In genomic region chrX:74585766-74586165, GRCh38 we compare ENCODE assay signal across 20 cellular contexts. TPM values are rescaled to one million over a fixed set of nuclear protein-coding genes. Genes with fewer than 3 reads are reported as not detected.
A peak's percentile ranks its signal among the peaks of the same experiment; 100 is the strongest.
DNase-seq lines count a peak whose midpoint lies in the region; ATAC-seq, FAIRE-seq and TF ChIP-seq lines count a peak whose summit lies in the region.
"Had no signal": no experiment of that assay in that cellular context is flagged by ENCODE, and none has a peak within 500 bp of the region (broad histone marks: within the 10 kb centered on the region; RNA-seq: fewer than 3 reads in every experiment).

No MANE protein-coding gene starts in this region.

- TF ChIP-seq RAD21 in H1 (IDR thresholded peaks at IDR 0.05 in 1 of 2, conservative IDR thresholded peaks at IDR 0.05 in 1 of 2; ENCODE audit: low read depth in 2 of 2, low read length in 2 of 2): no peak

- no peaks in the 10 kb centered on the region for H3K9me3 ChIP-seq in H1 (ENCODE audit: insufficient read depth in 2 of 2, low read depth in 1 of 2, low read length in 1 of 2)
- H3K9me3 ChIP-seq: A549 had no signal

- H3K27ac ChIP-seq in KMS-11: peak overlapping the region; percentile 47; the same call in 1 of the 2 replicates
- H3K27ac ChIP-seq in H1 (ENCODE audit: low read depth, low read length): no peak overlapping the region
- H3K27ac ChIP-seq: 22Rv1, A549, C4-2B, GM23248 had no signal

- H3K27me3 ChIP-seq in KMS-11 (ENCODE audit: insufficient read depth, low read depth) (no peaks in the 10 kb centered on the region), H1 (replicated peaks in 1 of 4; ENCODE audit: control insufficient read depth in 3 of 4, extremely low read depth in 1 of 4, insufficient read depth in 3 of 4, low read length in 3 of 4) (no peaks in the 10 kb centered on the region)

- no peak overlapping the region for H2AFZ ChIP-seq in KMS-11 (ENCODE audit: low read depth)
- H2AFZ ChIP-seq in H1 (ENCODE audit: low read length): no peak overlapping the region
- H2AFZ ChIP-seq: GM23248 had no signal

- WGBS in H1 (ENCODE audit: extremely low coverage in 1 of 2, insufficient coverage in 1 of 2, insufficient read length in 1 of 2, insufficient replicate concordance in 2 of 2, low coverage in 1 of 2, low lambda C conversion rate in 2 of 2, missing lambda C conversion rate in 1 of 2), 2 experiments: 100% methylated on average over 2 of the region's 2 CpGs; no CpG with 5 or more reads in 1 of the 2 experiments

- no peaks in the 10 kb centered on the region for H3K23me2 ChIP-seq in H1 (ENCODE audit: low read depth, low read length)

- H3K4me1 ChIP-seq in KMS-11 (ENCODE audit: low read depth, poor library complexity, severe bottlenecking) (peaks cover 64% of the 10 kb centered on the region), H1 (replicated peaks in 1 of 4; ENCODE audit: control insufficient read depth in 3 of 4, insufficient read depth in 4 of 4, low read length in 3 of 4) (no peaks in the 10 kb centered on the region)
- H3K4me1 ChIP-seq: A549 had no signal

- no peak overlapping the region for H3K9ac ChIP-seq in KMS-11
- H3K9ac ChIP-seq in H1 (replicated peaks in 1 of 4; ENCODE audit: extremely low read depth in 1 of 4, low read depth in 3 of 4, low read length in 3 of 4): no peak overlapping the region
- H3K9ac ChIP-seq: GM23248 had no signal

- peaks cover 6% of the 10 kb centered on the region for H3K4me1 Mint-ChIP-seq in activated CD4-positive, alpha-beta memory T cell treated with anti-CD3 and anti-CD28 coated beads for 36 hours (ENCODE audit: low read depth)
- peaks cover 2% of the 10 kb centered on the region for H3K4me1 Mint-ChIP-seq in activated CD4-positive, alpha-beta memory T cell treated with anti-CD3 and anti-CD28 coated beads, Interleukin-2, amount 10 ng/mL, durations not matched to agents 7 days and 5 days
- peaks cover 5% of the 10 kb centered on the region for H3K4me1 Mint-ChIP-seq in stimulated activated effector memory CD8-positive, alpha-beta T cell treated with anti-CD3 and anti-CD28 coated beads, Interleukin-12 subunit alpha, Interleukin-12 subunit beta, amount 100 ng/mL, for 72 hours

- H2BK12ac ChIP-seq in H1 (ENCODE audit: low read depth, low read length): no peak overlapping the region

- no peak overlapping the region for H2BK5ac ChIP-seq in H1 (ENCODE audit: low read depth, low read length)

- intact Hi-C loops in activated CD4-positive, alpha-beta memory T cell treated with anti-CD3 and anti-CD28 coated beads for 36 hours (cut with micrococcal nuclease): no loop called here

- no peak overlapping the region for H3K14ac ChIP-seq in H1 (ENCODE audit: insufficient read length)

- H2BK120ac ChIP-seq in H1 (replicated peaks; ENCODE audit: low read depth, low read length): no peak overlapping the region

- H3K18ac ChIP-seq in H1 (ENCODE audit: extremely low read depth, low read length): no peak overlapping the region

- no peaks in the 10 kb centered on the region for H4K20me1 ChIP-seq in KMS-11 (ENCODE audit: insufficient read depth)
- no peaks in the 10 kb centered on the region for H4K20me1 ChIP-seq in H1 (replicated peaks in 1 of 2; ENCODE audit: control insufficient read depth in 1 of 2, insufficient read depth in 2 of 2, low read length in 2 of 2)

- H2BK20ac ChIP-seq in H1 (ENCODE audit: low read length): no peak overlapping the region

- CTCF ChIA-PET in activated CD4-positive, alpha-beta memory T cell treated with anti-CD3 and anti-CD28 coated beads for 36 hours (lab: Charles Lee): interaction anchor here (1.0 kb wide), 1 partner anchor 1869 kb away, joined by 3 read pairs; no protein-coding TSS in a partner anchor
- CTCF ChIA-PET in activated CD4-positive, alpha-beta memory T cell treated with anti-CD3 and anti-CD28 coated beads, Interleukin-2, amount 10 ng/mL, durations not matched to agents 7 days and 5 days (lab: Charles Lee): no interaction called here
- CTCF ChIA-PET in H1 (lab: Charles Lee; ENCODE audit: partially characterized antibody): no interaction called here
- CTCF ChIA-PET in GM10248 (lab: Yijun Ruan, JAX): no interaction called here

- POLR2A ChIA-PET in activated CD4-positive, alpha-beta memory T cell treated with anti-CD3 and anti-CD28 coated beads for 36 hours (lab: Charles Lee): no interaction called here
- POLR2A ChIA-PET in activated CD4-positive, alpha-beta memory T cell treated with anti-CD3 and anti-CD28 coated beads, Interleukin-2, amount 10 ng/mL, durations not matched to agents 7 days and 5 days (lab: Charles Lee): no interaction called here
- POLR2A ChIA-PET in H1 (lab: Charles Lee; ENCODE audit: partially characterized antibody) (interaction anchor here (1.2 to 1.6 kb wide), 3 partner anchors 9 to 29 kb away, joined by 3 to 4 read pairs (median 3); partner anchors contain the start of gene RLIM), GM10248 (lab: Yijun Ruan, JAX) (no interaction called here)

- no peaks in the 10 kb centered on the region for H3K36me3 ChIP-seq in KMS-11 (ENCODE audit: insufficient read depth)
- H3K36me3 ChIP-seq in H1 (ENCODE audit: control insufficient read depth in 2 of 4, insufficient read depth in 4 of 4, low read length in 3 of 4): peaks cover 0 to 9% (median 2%) of the 10 kb centered on the region in 4 experiments; a peak in 3 of 8 replicates

- no peak for TF ChIP-seq EP300 in H1 (IDR thresholded peaks at IDR 0.05; ENCODE audit: borderline replicate concordance in 1 of 2, low read depth in 2 of 2, low read length in 2 of 2)

- no peak overlapping the region for H2BK15ac ChIP-seq in H1 (ENCODE audit: low read length)

- peaks cover 16% of the 10 kb centered on the region for H3K36me3 Mint-ChIP-seq in activated CD4-positive, alpha-beta memory T cell treated with anti-CD3 and anti-CD28 coated beads for 36 hours
- peaks cover 35% of the 10 kb centered on the region for H3K36me3 Mint-ChIP-seq in activated CD4-positive, alpha-beta memory T cell treated with anti-CD3 and anti-CD28 coated beads, Interleukin-2, amount 10 ng/mL, durations not matched to agents 7 days and 5 days (ENCODE audit: low read depth)
- peaks cover 42% of the 10 kb centered on the region for H3K36me3 Mint-ChIP-seq in stimulated activated effector memory CD8-positive, alpha-beta T cell treated with anti-CD3 and anti-CD28 coated beads, Interleukin-12 subunit alpha, Interleukin-12 subunit beta, amount 100 ng/mL, for 72 hours

- H3K27me3 Mint-ChIP-seq in activated CD4-positive, alpha-beta memory T cell treated with anti-CD3 and anti-CD28 coated beads for 36 hours: no peaks in the 10 kb centered on the region
- H3K27me3 Mint-ChIP-seq in activated CD4-positive, alpha-beta memory T cell treated with anti-CD3 and anti-CD28 coated beads, Interleukin-2, amount 10 ng/mL, durations not matched to agents 7 days and 5 days: no peaks in the 10 kb centered on the region
- H3K27me3 Mint-ChIP-seq: CD4-positive, alpha-beta T cell had no signal

- H3K4me3 Mint-ChIP-seq in activated CD4-positive, alpha-beta memory T cell treated with anti-CD3 and anti-CD28 coated beads for 36 hours: no peak overlapping the region
- H3K4me3 Mint-ChIP-seq in activated CD4-positive, alpha-beta memory T cell treated with anti-CD3 and anti-CD28 coated beads, Interleukin-2, amount 10 ng/mL, durations not matched to agents 7 days and 5 days: no peak overlapping the region
- no peak overlapping the region for H3K4me3 Mint-ChIP-seq in stimulated activated effector memory CD8-positive, alpha-beta T cell treated with anti-CD3 and anti-CD28 coated beads, Interleukin-12 subunit alpha, Interleukin-12 subunit beta, amount 100 ng/mL, for 72 hours
- H3K4me3 Mint-ChIP-seq: CD4-positive, alpha-beta T cell had no signal

- H4K91ac ChIP-seq in H1 (replicated peaks; ENCODE audit: insufficient read length, low read length): no peak overlapping the region

- H3K4ac ChIP-seq in H1 (replicated peaks; ENCODE audit: insufficient read length, low read depth, low read length): no peak overlapping the region

- no peak overlapping the region for H4K8ac ChIP-seq in H1 (ENCODE audit: extremely low read depth, insufficient read depth, low read length)

- TF ChIP-seq CTCF in KMS-11 (conservative IDR thresholded peaks at IDR 0.05; ENCODE audit: low read depth, low read length) (no peak), H1 (IDR thresholded peaks at IDR 0.05; ENCODE audit: control extremely low read depth in 1 of 3, insufficient read depth in 1 of 3, low read depth in 1 of 3, low read length in 3 of 3) (no peak), GM10248 (IDR thresholded peaks at IDR 0.05; ENCODE audit: control extremely low read depth, extremely low read depth, low read depth, missing control alignments) (no peak)

- H3K4me2 ChIP-seq in KMS-11: no peak overlapping the region; the same call in 1 of the 2 replicates
- no peak overlapping the region for H3K4me2 ChIP-seq in H1 (ENCODE audit: insufficient read depth in 1 of 2, low read depth in 2 of 2, low read length in 2 of 2)
- H3K4me2 ChIP-seq: A549 had no signal

- H2AK5ac ChIP-seq in H1 (ENCODE audit: low read depth, low read length): no peak overlapping the region

- no peak overlapping the region for H3K23ac ChIP-seq in H1 (ENCODE audit: insufficient read length)

- H3K4me3 ChIP-seq in KMS-11 (IDR thresholded peaks at IDR 0.05; ENCODE audit: insufficient read depth, low read depth, low read length): no peak overlapping the region
- no peak overlapping the region for H3K4me3 ChIP-seq in H1 (ENCODE audit: extremely low read depth in 1 of 4, insufficient read depth in 2 of 4, low read depth in 3 of 4, low read length in 4 of 4)
- H3K4me3 ChIP-seq: A549, GM12878, GM23248 had no signal

- DNase-seq in activated CD4-positive, alpha-beta memory T cell treated with anti-CD3 and anti-CD28 coated beads for 36 hours: no peak
- no peak for DNase-seq in activated CD4-positive, alpha-beta memory T cell treated with anti-CD3 and anti-CD28 coated beads, Interleukin-2, amount 10 ng/mL, durations not matched to agents 7 days and 5 days
- DNase-seq in H1 (ENCODE audit: low read depth in 1 of 2, low spot score in 2 of 2) (no peak), mucosa of gallbladder (ENCODE audit: low spot score) (no peak), GM10248 (ENCODE audit: extremely low spot score) (no peak), RPMI8226 (no peak)
- DNase-seq in stimulated activated effector memory CD8-positive, alpha-beta T cell treated with anti-CD3 and anti-CD28 coated beads, Interleukin-12 subunit alpha, Interleukin-12 subunit beta, amount 100 ng/mL, for 72 hours (ENCODE audit: low spot score in 2 of 2): no peak
- DNase-seq: AML-193; CD4-positive, alpha-beta T cell; DMS79 treated with DMSO at 0.1 percent for 48 hours; GF-D8; GM23248; HCEC 1CT had no signal

- ATAC-seq in stimulated activated effector memory CD8-positive, alpha-beta T cell treated with anti-CD3 and anti-CD28 coated beads, Interleukin-12 subunit alpha, Interleukin-12 subunit beta, amount 100 ng/mL, for 72 hours: no peak
- ATAC-seq: A549, GM12878 had no signal

- H3K79me2 ChIP-seq in KMS-11 (ENCODE audit: insufficient read depth, low read depth): no peaks in the 10 kb centered on the region
- H3K79me2 ChIP-seq in H1 (ENCODE audit: control insufficient read depth in 1 of 2, insufficient read depth in 2 of 2, low read length in 2 of 2): no peaks in the 10 kb centered on the region

- no peak for TF ChIP-seq POLR2A in H1 (IDR thresholded peaks at IDR 0.05; ENCODE audit: control extremely low read depth in 1 of 2, low read depth in 2 of 2, low read length in 2 of 2)

- H3K27ac Mint-ChIP-seq in activated CD4-positive, alpha-beta memory T cell treated with anti-CD3 and anti-CD28 coated beads for 36 hours: peak overlapping the region; percentile 9
- no peak overlapping the region for H3K27ac Mint-ChIP-seq in activated CD4-positive, alpha-beta memory T cell treated with anti-CD3 and anti-CD28 coated beads, Interleukin-2, amount 10 ng/mL, durations not matched to agents 7 days and 5 days
- peak overlapping the region; percentile 52 for H3K27ac Mint-ChIP-seq in stimulated activated effector memory CD8-positive, alpha-beta T cell treated with anti-CD3 and anti-CD28 coated beads, Interleukin-12 subunit alpha, Interleukin-12 subunit beta, amount 100 ng/mL, for 72 hours
- H3K27ac Mint-ChIP-seq: CD4-positive, alpha-beta T cell had no signal

- peak; percentile 70 for FAIRE-seq in H1 (lab: Jason Lieb, UNC)
- FAIRE-seq: GM12878, GM18507, H54 had no signal

- H3K9me3 Mint-ChIP-seq in activated CD4-positive, alpha-beta memory T cell treated with anti-CD3 and anti-CD28 coated beads for 36 hours: no peaks in the 10 kb centered on the region
- no peaks in the 10 kb centered on the region for H3K9me3 Mint-ChIP-seq in activated CD4-positive, alpha-beta memory T cell treated with anti-CD3 and anti-CD28 coated beads, Interleukin-2, amount 10 ng/mL, durations not matched to agents 7 days and 5 days
- no peaks in the 10 kb centered on the region for H3K9me3 Mint-ChIP-seq in stimulated activated effector memory CD8-positive, alpha-beta T cell treated with anti-CD3 and anti-CD28 coated beads, Interleukin-12 subunit alpha, Interleukin-12 subunit beta, amount 100 ng/mL, for 72 hours
- H3K9me3 Mint-ChIP-seq: CD4-positive, alpha-beta T cell had no signal

- H4K5ac ChIP-seq in H1 (ENCODE audit: insufficient read length, low read depth, low read length): no peak overlapping the region

- H3K56ac ChIP-seq in H1 (replicated peaks; ENCODE audit: insufficient read length, low read depth, low read length): no peak overlapping the region

- no peaks in the 10 kb centered on the region for H3K79me1 ChIP-seq in H1 (ENCODE audit: low read depth, low read length)

RNA-seq across cellular contexts. Expression of gene RLIM, which starts 28.7 kb away (rescaled TPM):
- total RNA-seq in activated CD4-positive, alpha-beta memory T cell treated with anti-CD3 and anti-CD28 coated beads for 36 hours: 10 to 100 TPM; 36.6 to 37.5 TPM
- total RNA-seq in activated CD4-positive, alpha-beta memory T cell treated with anti-CD3 and anti-CD28 coated beads, Interleukin-2, amount 10 ng/mL, durations not matched to agents 7 days and 5 days: 10 to 100 TPM; 30.0 to 31.5 TPM
- 32.9 and 34.6 TPM in 2 replicates for total RNA-seq in H1 (2021; fragmentation: NEBNext Ultra II Directional; extraction: Animal tissue kit (Norgen Biotek cat#: 25700))
- polyA plus RNA-seq in H1 (2011; rRNA removed): 4.3 and 6.3 TPM in 2 replicates
- 9.0 TPM for polyA plus RNA-seq in H1 (2011; cell fraction: cytosol; rRNA removed)
- polyA plus RNA-seq in H1 (2011; cell fraction: nucleus; rRNA removed): 3.5 TPM
- 7.9 to 15.7 TPM (median 10.2 TPM) in 4 replicates for polyA plus RNA-seq in H1 (2012, experiment 1 of 2)
- polyA plus RNA-seq in H1 (2012, experiment 2 of 2): 0.97 TPM
- polyA plus RNA-seq in H1 (2013, experiment 1 of 2): 12.9 TPM
- polyA plus RNA-seq in H1 (2013, experiment 2 of 2): 12.3 TPM
- polyA minus RNA-seq in H1 (2011; rRNA and poly(A)+ RNA removed): 28.5 and 36.8 TPM in 2 replicates
- polyA minus RNA-seq in H1 (2011; cell fraction: cytosol; rRNA and poly(A)+ RNA removed): 18.1 TPM
- 33.6 TPM for polyA minus RNA-seq in H1 (2011; cell fraction: nucleus; rRNA and poly(A)+ RNA removed)
- total RNA-seq in mucosa of gallbladder: 30.1 TPM
